In the genomic region with DNA sequence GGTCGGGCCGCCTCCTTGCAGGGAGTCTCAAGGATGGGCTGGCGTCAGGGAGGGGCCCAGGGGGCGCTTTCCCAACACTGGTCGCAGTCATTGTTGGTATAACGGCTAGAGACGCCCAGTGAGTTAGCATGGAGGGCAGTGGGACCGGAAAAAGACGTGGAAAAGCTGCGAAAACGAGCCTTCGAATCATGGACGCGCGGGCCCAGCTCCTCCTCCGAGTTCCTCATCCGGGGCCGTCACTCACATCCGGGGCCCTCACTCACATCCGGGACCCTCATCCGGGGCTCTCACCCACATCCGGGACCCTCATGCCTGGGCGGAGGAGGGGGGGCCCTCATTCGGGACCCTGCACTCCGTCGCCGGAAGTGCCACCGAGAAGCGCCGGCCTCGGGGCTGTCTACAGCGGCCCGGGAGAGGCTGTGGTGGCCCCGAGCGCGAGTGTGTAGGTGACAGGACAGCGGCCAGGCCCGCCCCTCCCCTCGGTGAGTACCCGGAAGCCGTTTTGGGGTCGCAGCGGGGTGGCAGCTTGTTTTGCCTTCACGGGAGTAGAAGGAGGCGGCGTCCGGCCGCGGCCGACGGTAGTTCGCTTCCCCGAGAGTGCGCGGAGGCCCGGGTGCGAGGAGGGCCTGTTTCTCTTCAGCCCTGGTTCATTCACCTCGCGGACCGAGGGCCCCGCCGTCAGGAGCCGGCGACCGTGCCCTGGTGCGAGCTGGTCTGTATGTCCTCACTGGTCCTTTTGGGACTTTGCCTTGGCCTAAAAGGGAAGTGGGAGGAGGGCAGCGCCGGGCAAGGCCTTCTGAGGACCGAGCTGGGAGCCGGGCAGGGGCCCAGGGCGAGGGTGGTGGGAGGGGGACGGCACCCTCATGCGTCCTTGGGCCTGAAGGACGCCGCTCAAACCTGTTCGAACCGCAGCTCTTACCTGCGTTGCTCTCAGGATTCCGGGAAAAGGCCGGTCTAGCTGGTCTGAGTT, we compare ENCODE assay signal across 1 cellular context.
TF ChIP-seq lines count a peak whose summit lies in the region.

A gene with protein sequence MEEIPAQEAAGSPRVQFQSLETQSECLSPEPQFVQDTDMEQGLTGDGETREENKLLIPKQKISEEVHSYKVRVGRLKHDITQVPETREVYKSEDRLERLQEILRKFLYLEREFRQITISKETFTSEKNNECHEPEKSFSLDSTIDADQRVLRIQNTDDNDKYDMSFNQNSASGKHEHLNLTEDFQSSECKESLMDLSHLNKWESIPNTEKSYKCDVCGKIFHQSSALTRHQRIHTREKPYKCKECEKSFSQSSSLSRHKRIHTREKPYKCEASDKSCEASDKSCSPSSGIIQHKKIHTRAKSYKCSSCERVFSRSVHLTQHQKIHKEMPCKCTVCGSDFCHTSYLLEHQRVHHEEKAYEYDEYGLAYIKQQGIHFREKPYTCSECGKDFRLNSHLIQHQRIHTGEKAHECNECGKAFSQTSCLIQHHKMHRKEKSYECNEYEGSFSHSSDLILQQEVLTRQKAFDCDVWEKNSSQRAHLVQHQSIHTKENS (plus strand): TSS at position 337 of the 970 bp plus-strand sequence. CDS start 1,918 bp downstream, outside the sequence.

TF ChIP-seq in HepG2, 621 proteins besides CTCF, POLR2A, EP300 and RAD21 (continued from another document and continues in another):
- peak; percentile 61; the same call in 1 of the 2 replicates for TF ChIP-seq KDM4B (CRISPR knock-in tag; IDR thresholded peaks at IDR 0.05)
- TF ChIP-seq, protein P1, sequence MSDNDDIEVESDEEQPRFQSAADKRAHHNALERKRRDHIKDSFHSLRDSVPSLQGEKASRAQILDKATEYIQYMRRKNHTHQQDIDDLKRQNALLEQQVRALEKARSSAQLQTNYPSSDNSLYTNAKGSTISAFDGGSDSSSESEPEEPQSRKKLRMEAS (IDR thresholded peaks at IDR 0.05) = peak; percentile 58
- TF ChIP-seq CAMTA2 (CRISPR knock-in tag; IDR thresholded peaks at IDR 0.05; ENCODE audit: borderline replicate concordance) = peak; percentile 69; the same call in 1 of the 2 replicates
- TF ChIP-seq ZNF547 (CRISPR knock-in tag; IDR thresholded peaks at IDR 0.05) = peak; percentile 51; the same call in 1 of the 2 replicates
- TF ChIP-seq, protein P2, sequence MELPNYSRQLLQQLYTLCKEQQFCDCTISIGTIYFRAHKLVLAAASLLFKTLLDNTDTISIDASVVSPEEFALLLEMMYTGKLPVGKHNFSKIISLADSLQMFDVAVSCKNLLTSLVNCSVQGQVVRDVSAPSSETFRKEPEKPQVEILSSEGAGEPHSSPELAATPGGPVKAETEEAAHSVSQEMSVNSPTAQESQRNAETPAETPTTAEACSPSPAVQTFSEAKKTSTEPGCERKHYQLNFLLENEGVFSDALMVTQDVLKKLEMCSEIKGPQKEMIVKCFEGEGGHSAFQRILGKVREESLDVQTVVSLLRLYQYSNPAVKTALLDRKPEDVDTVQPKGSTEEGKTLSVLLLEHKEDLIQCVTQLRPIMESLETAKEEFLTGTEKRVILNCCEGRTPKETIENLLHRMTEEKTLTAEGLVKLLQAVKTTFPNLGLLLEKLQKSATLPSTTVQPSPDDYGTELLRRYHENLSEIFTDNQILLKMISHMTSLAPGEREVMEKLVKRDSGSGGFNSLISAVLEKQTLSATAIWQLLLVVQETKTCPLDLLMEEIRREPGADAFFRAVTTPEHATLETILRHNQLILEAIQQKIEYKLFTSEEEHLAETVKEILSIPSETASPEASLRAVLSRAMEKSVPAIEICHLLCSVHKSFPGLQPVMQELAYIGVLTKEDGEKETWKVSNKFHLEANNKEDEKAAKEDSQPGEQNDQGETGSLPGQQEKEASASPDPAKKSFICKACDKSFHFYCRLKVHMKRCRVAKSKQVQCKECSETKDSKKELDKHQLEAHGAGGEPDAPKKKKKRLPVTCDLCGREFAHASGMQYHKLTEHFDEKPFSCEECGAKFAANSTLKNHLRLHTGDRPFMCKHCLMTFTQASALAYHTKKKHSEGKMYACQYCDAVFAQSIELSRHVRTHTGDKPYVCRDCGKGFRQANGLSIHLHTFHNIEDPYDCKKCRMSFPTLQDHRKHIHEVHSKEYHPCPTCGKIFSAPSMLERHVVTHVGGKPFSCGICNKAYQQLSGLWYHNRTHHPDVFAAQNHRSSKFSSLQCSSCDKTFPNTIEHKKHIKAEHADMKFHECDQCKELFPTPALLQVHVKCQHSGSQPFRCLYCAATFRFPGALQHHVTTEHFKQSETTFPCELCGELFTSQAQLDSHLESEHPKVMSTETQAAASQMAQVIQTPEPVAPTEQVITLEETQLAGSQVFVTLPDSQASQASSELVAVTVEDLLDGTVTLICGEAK (IDR thresholded peaks at IDR 0.05) = no peak
- TF ChIP-seq, protein P2 (CRISPR knock-in tag; IDR thresholded peaks at IDR 0.05) = peak; percentile 47; the same call in 1 of the 2 replicates
- TF ChIP-seq, protein P3, sequence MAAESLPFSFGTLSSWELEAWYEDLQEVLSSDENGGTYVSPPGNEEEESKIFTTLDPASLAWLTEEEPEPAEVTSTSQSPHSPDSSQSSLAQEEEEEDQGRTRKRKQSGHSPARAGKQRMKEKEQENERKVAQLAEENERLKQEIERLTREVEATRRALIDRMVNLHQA (CRISPR knock-in tag; IDR thresholded peaks at IDR 0.05) = 0 out of 2 replicates have a peak, but pooled peaks have one; percentile 34
- TF ChIP-seq ZC3H13 (CRISPR knock-in tag; IDR thresholded peaks at IDR 0.05) = peak; percentile 89
- TF ChIP-seq ELF1 (CRISPR knock-in tag; IDR thresholded peaks at IDR 0.05) = peak; percentile 91
- TF ChIP-seq NFKBIZ (CRISPR knock-in tag; IDR thresholded peaks at IDR 0.05) = no peak; the same call in none of the 2 replicates
- peak; percentile 22; the same call in 1 of the 2 replicates for TF ChIP-seq HES4 (CRISPR knock-in tag; IDR thresholded peaks at IDR 0.05; ENCODE audit: borderline replicate concordance)
- TF ChIP-seq, protein P4, sequence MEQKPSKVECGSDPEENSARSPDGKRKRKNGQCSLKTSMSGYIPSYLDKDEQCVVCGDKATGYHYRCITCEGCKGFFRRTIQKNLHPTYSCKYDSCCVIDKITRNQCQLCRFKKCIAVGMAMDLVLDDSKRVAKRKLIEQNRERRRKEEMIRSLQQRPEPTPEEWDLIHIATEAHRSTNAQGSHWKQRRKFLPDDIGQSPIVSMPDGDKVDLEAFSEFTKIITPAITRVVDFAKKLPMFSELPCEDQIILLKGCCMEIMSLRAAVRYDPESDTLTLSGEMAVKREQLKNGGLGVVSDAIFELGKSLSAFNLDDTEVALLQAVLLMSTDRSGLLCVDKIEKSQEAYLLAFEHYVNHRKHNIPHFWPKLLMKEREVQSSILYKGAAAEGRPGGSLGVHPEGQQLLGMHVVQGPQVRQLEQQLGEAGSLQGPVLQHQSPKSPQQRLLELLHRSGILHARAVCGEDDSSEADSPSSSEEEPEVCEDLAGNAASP (CRISPR knock-in tag; IDR thresholded peaks at IDR 0.05; ENCODE audit: borderline replicate concordance) = 0 out of 2 replicates have a peak, but pooled peaks have one; percentile 5
- peak; percentile 49 for TF ChIP-seq AGO1 (IDR thresholded peaks at IDR 0.05; ENCODE audit: low read depth, low read length, poor library complexity, severe bottlenecking)
- 0 out of 2 replicates have a peak, but pooled peaks have one; percentile 4 for TF ChIP-seq LCORL (IDR thresholded peaks at IDR 0.05)
- peak; percentile 30; the same call in 1 of the 2 replicates for TF ChIP-seq LCORL (CRISPR knock-in tag; IDR thresholded peaks at IDR 0.05)
- TF ChIP-seq FOXO1 (CRISPR knock-in tag; IDR thresholded peaks at IDR 0.05) = 0 out of 2 replicates have a peak, but pooled peaks have one; percentile 23
- TF ChIP-seq DNMT1 (CRISPR knock-in tag; IDR thresholded peaks at IDR 0.05) = no peak
- no peak for TF ChIP-seq CBX2 (IDR thresholded peaks at IDR 0.05; ENCODE audit: low read depth, low read length)
- no peak for TF ChIP-seq CBX2 (CRISPR knock-in tag; IDR thresholded peaks at IDR 0.05; ENCODE audit: low read depth)
- TF ChIP-seq SRSF4 (IDR thresholded peaks at IDR 0.05; ENCODE audit: low read depth, low read length, poor library complexity, severe bottlenecking) = no peak
- TF ChIP-seq ZNF251 (CRISPR knock-in tag; IDR thresholded peaks at IDR 0.05) = no peak
- TF ChIP-seq ZNF841 (CRISPR knock-in tag; IDR thresholded peaks at IDR 0.05; ENCODE audit: borderline replicate concordance) = no peak
- TF ChIP-seq SNAPC4 (CRISPR knock-in tag; IDR thresholded peaks at IDR 0.05) = peak; percentile 59
- TF ChIP-seq BRCA1 (CRISPR knock-in tag; IDR thresholded peaks at IDR 0.05) = no peak
- TF ChIP-seq FUBP1 (CRISPR knock-in tag; IDR thresholded peaks at IDR 0.05; ENCODE audit: borderline replicate concordance) = no peak
- TF ChIP-seq ZNF772 (CRISPR knock-in tag; IDR thresholded peaks at IDR 0.05) = peak; percentile 72; the same call in 1 of the 2 replicates
